In the genomic region with DNA sequence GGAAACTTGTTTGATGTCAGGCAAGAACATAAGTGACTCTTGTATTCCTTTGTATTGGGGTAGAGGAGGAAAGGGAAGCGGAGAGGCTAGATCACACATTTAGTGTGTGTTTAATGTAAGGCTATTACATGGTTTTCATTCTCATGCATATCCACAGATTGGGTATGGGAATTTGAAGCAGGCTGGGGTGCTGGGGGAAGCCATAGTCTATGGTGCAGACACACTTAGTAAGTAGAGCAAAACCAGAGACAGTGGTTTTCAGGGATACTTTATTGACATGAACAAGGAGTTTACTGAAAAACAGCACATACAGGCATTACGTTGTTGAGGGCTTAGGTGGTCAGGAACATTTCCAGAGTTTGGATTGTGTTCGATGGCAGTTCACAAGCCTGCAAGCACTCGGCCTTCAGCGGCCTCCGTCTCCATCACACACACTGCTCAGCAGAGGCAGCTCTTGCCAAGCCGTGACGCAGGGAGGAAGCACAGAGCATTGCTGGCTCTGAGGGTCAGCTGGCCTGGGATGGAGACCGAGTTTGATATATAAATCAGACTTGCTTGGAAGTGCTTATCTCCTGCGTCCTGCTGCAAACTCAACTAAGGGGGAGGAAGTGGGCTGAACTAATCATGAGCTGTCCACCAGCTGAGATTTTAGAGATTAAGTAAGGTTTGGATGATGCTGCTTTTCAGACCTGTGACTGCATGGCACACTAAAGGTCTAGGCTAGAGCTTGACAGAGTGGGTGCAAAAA, we compare ENCODE assay signal across 14 cellular contexts. TPM values are rescaled to one million over a fixed set of nuclear protein-coding genes. Genes with fewer than 3 reads are reported as not detected.
DNase-seq lines count a peak whose midpoint lies in the region; ATAC-seq and TF ChIP-seq lines count a peak whose summit lies in the region.
"Had no signal": no experiment of that assay in that cellular context is flagged by ENCODE, and none has a peak within 500 bp of the region (broad histone marks: within the 10 kb centered on the region; RNA-seq: fewer than 3 reads in every experiment).

No MANE protein-coding gene starts in this region.

- no peak for TF ChIP-seq POLR2A in uterus (IDR thresholded peaks at IDR 0.05)

- no peaks in the 10 kb centered on the region for H3K27me3 ChIP-seq in uterus

- no peaks in the 10 kb centered on the region for H3K9me3 Mint-ChIP-seq in activated T-cell treated with anti-CD3 and anti-CD28 coated beads, Interleukin-2, amount 50 U/mL, for 24 hours
- H3K9me3 Mint-ChIP-seq: activated B cell treated with CpG ODN at 0.5 μM for 24 hours; dendritic cell treated with granulocyte-macrophage colony-stimulating factor and Interleukin-4, amounts not matched to agents 40 ng/mL and 50 ng/mL, for 4 days had no signal

- H3K4me3 Mint-ChIP-seq in activated T-cell treated with anti-CD3 and anti-CD28 coated beads, Interleukin-2, amount 50 U/mL, for 24 hours = no peak overlapping the region
- H3K4me3 Mint-ChIP-seq: activated B cell treated with CpG ODN at 0.5 μM for 24 hours; dendritic cell treated with granulocyte-macrophage colony-stimulating factor and Interleukin-4, amounts not matched to agents 40 ng/mL and 50 ng/mL, for 4 days had no signal

- no peaks in the 10 kb centered on the region for H3K9me3 ChIP-seq in uterus

- ATAC-seq in left colon (no peak), GM19351 (IDR thresholded peaks at IDR 0.05; ENCODE audit: unreplicated experiment) (no peak)

- H3K4me1 Mint-ChIP-seq in activated T-cell treated with anti-CD3 and anti-CD28 coated beads, Interleukin-2, amount 50 U/mL, for 24 hours (ENCODE audit: low read depth) = no peaks in the 10 kb centered on the region
- H3K4me1 Mint-ChIP-seq: activated B cell treated with CpG ODN at 0.5 μM for 24 hours had no signal

- H3K27ac ChIP-seq in uterus = peak overlapping the region; percentile 39 to 61

- TF ChIP-seq CTCF in uterus (IDR thresholded peaks at IDR 0.05) = no peak
- TF ChIP-seq CTCF in GM13976 (IDR thresholded peaks at IDR 0.05; ENCODE audit: borderline replicate concordance, control extremely low read depth, extremely low read depth, insufficient read depth, missing control alignments) = no peak

- H3K36me3 ChIP-seq in uterus = no peaks in the 10 kb centered on the region

- H3K4me3 ChIP-seq in uterus = no peak overlapping the region

- H3K27ac Mint-ChIP-seq in activated T-cell treated with anti-CD3 and anti-CD28 coated beads, Interleukin-2, amount 50 U/mL, for 24 hours = peak overlapping the region; percentile 6
- H3K27ac Mint-ChIP-seq: activated B cell treated with CpG ODN at 0.5 μM for 24 hours; dendritic cell treated with granulocyte-macrophage colony-stimulating factor and Interleukin-4, amounts not matched to agents 40 ng/mL and 50 ng/mL, for 4 days had no signal

- peaks cover 6% of the 10 kb centered on the region for H3K27me3 Mint-ChIP-seq in activated T-cell treated with anti-CD3 and anti-CD28 coated beads, Interleukin-2, amount 50 U/mL, for 24 hours

- in situ Hi-C loops in GM13976 (cut with MboI; ENCODE audit: low sequenced_read_pairs, unreplicated experiment) = no loop called here

- H3K4me1 ChIP-seq in uterus = peaks cover 0 to 8% of the 10 kb centered on the region in 2 donors

- DNase-seq in activated T-cell treated with anti-CD3 and anti-CD28 coated beads, Interleukin-2, amount 50 U/mL, for 24 hours = no peak
- DNase-seq in activated T-cell treated with anti-CD3 and anti-CD28 coated beads, Interleukin-2, amount 50 U/mL, for 1 hour = no peak
- peak; percentile 73 for DNase-seq in cerebellar cortex (ENCODE audit: low spot score)
- DNase-seq in left colon = peak; percentile 23 to 38
- DNase-seq in uterus = peak; percentile 92
- no peak for DNase-seq in GM13976 (ENCODE audit: low spot score)
- DNase-seq in amniotic stem cell (lab: John Stamatoyannopoulos, UW) = no peak
- DNase-seq: activated B cell treated with CpG ODN at 0.5 μM for 24 hours; hippocampal formation; NCI-H1092; stimulated activated naive CD4-positive, alpha-beta T cell treated with Interleukin-2 at 50 U/mL for 16 hours had no signal

- intact Hi-C loops in left colon (cut with DNase I, micrococcal nuclease) (no loop called here), uterus (cut with DNase I; ENCODE audit: low total_unique reads) (no loop called here)

- H3K36me3 Mint-ChIP-seq in activated T-cell treated with anti-CD3 and anti-CD28 coated beads, Interleukin-2, amount 50 U/mL, for 24 hours (ENCODE audit: low read depth) = peaks cover 8% of the 10 kb centered on the region

RNA-seq across cellular contexts. Expression of gene SCN3B, which starts 25.3 kb away (rescaled TPM):
- total RNA-seq in left colon (under 1 TPM; 0.43 to 0.59 TPM), uterus (1 to 10 TPM in 3 of 4 donors, under 1 TPM in 1; 0.51 to 2.8 (median 2.0) TPM)
- total RNA-seq: activated B cell treated with CpG ODN at 0.5 μM for 24 hours, OCI-LY7 had no signal

Comparison
In these comparisons a context has a peak if more than half of its experiments do, and no peak if none do; other contexts are left out.
1. DNase-seq: peak in cerebellar cortex (single experiment), left colon (2 of 2) and uterus (2 of 2); none in activated T-cell treated with anti-CD3 and anti-CD28 coated beads, Interleukin-2, amount 50 U/mL, for 24 hours (single experiment), activated T-cell treated with anti-CD3 and anti-CD28 coated beads, Interleukin-2, amount 50 U/mL, for 1 hour (single experiment), GM13976 (single experiment) and amniotic stem cell (single experiment).